16 cellular contexts compared by ENCODE assay signal in genomic region chr16:30115238-30115637, GRCh38. TPM values are rescaled to one million over a fixed set of nuclear protein-coding genes. Genes with fewer than 3 reads are reported as not detected.
A peak's percentile ranks its signal among the peaks of the same experiment; 100 is the strongest.
DNase-seq lines count a peak whose midpoint lies in the region; ATAC-seq, FAIRE-seq and TF ChIP-seq lines count a peak whose summit lies in the region.
"Had no signal": no experiment of that assay in that cellular context is flagged by ENCODE, and none has a peak within 500 bp of the region (broad histone marks: within the 10 kb centered on the region; RNA-seq: fewer than 3 reads in every experiment).

No MANE protein-coding gene starts in this region.

- H3K36me3 ChIP-seq in CD4-positive, alpha-beta memory T cell (ENCODE audit: insufficient read depth, low read length), result peaks cover 24% of the 10 kb centered on the region
- peaks cover 44 to 50% of the 10 kb centered on the region in 2 donors for H3K36me3 ChIP-seq in mucosa of rectum (ENCODE audit: control insufficient read depth in 2 of 2, insufficient read depth in 2 of 2, low read length in 2 of 2)
- H3K36me3 ChIP-seq in kidney (ENCODE audit: control insufficient read depth in 1 of 2, insufficient read depth in 2 of 2, low read length in 2 of 2), result peaks cover 12 to 26% of the 10 kb centered on the region in 2 donors

- peak overlapping the region; percentile 41 to 42 for H3K9ac ChIP-seq in mucosa of rectum (ENCODE audit: low read depth in 1 of 2, low read length in 2 of 2)
- H3K9ac ChIP-seq in kidney (ENCODE audit: low read length in 2 of 2), result no peak overlapping the region
- H3K9ac ChIP-seq: BLaER1 treated with 17β-estradiol and CSF1 and Interleukin-3, amounts not matched to agents 10 nM and 100 nM had no signal

- no peaks in the 10 kb centered on the region for H3K27me3 Mint-ChIP-seq in CD4-positive, alpha-beta memory T cell
- no peaks in the 10 kb centered on the region for H3K27me3 Mint-ChIP-seq in activated CD8-positive, alpha-beta T cell treated with anti-CD3 and anti-CD28 coated beads, Interleukin-2, amount 10 ng/mL, durations not matched to agents 7 days and 5 days (ENCODE audit: low read depth)
- no peaks in the 10 kb centered on the region for H3K27me3 Mint-ChIP-seq in activated CD4-positive, alpha-beta T cell treated with anti-CD3 and anti-CD28 coated beads for 36 hours
- H3K27me3 Mint-ChIP-seq: activated naive CD8-positive, alpha-beta T cell had no signal

- ATAC-seq in activated CD8-positive, alpha-beta T cell treated with anti-CD3 and anti-CD28 coated beads, Interleukin-2, amount 10 ng/mL, durations not matched to agents 7 days and 5 days, result no peak
- no peak for ATAC-seq in activated CD4-positive, alpha-beta T cell treated with anti-CD3 and anti-CD28 coated beads for 36 hours

- H3K27me3 ChIP-seq in CD4-positive, alpha-beta memory T cell (ENCODE audit: insufficient read depth, low read length), result no peaks in the 10 kb centered on the region
- H3K27me3 ChIP-seq in mucosa of rectum (ENCODE audit: control insufficient read depth in 2 of 2, insufficient read depth in 2 of 2, low read length in 2 of 2), result no peaks in the 10 kb centered on the region
- H3K27me3 ChIP-seq: BLaER1 treated with 17β-estradiol and CSF1 and Interleukin-3, amounts not matched to agents 10 nM and 100 nM had no signal

- peak overlapping the region; percentile 57 to 90 (median 78) for H3K27ac Mint-ChIP-seq in CD4-positive, alpha-beta memory T cell
- H3K27ac Mint-ChIP-seq in activated CD8-positive, alpha-beta T cell treated with anti-CD3 and anti-CD28 coated beads, Interleukin-2, amount 10 ng/mL, durations not matched to agents 7 days and 5 days, result peak overlapping the region; percentile 66
- no peak overlapping the region for H3K27ac Mint-ChIP-seq in activated CD4-positive, alpha-beta T cell treated with anti-CD3 and anti-CD28 coated beads for 36 hours
- H3K27ac Mint-ChIP-seq: activated naive CD8-positive, alpha-beta T cell; HFFc6 had no signal

- H3K4me1 Mint-ChIP-seq in CD4-positive, alpha-beta memory T cell, result peaks cover 11 to 31% (median 23%) of the 10 kb centered on the region in 4 donors
- H3K4me1 Mint-ChIP-seq in activated CD8-positive, alpha-beta T cell treated with anti-CD3 and anti-CD28 coated beads, Interleukin-2, amount 10 ng/mL, durations not matched to agents 7 days and 5 days (ENCODE audit: low read depth), result peaks cover 34% of the 10 kb centered on the region
- H3K4me1 Mint-ChIP-seq in activated CD4-positive, alpha-beta T cell treated with anti-CD3 and anti-CD28 coated beads for 36 hours, result peaks cover 6% of the 10 kb centered on the region

- no peak overlapping the region for H3K4me3 ChIP-seq in CD4-positive, alpha-beta memory T cell (ENCODE audit: low read length in 2 of 2)
- H3K4me3 ChIP-seq in Jurkat, Clone E6-1 (ENCODE audit: low read length), result no peak overlapping the region
- no peak overlapping the region for H3K4me3 ChIP-seq in mucosa of rectum (ENCODE audit: low read length in 2 of 2)
- H3K4me3 ChIP-seq in kidney (ENCODE audit: low read length in 2 of 2), result no peak overlapping the region
- H3K4me3 ChIP-seq: BLaER1 treated with 17β-estradiol and CSF1 and Interleukin-3, amounts not matched to agents 10 nM and 100 nM had no signal

- CTCF ChIA-PET in CD4-positive, alpha-beta memory T cell (lab: Charles Lee; ENCODE audit: partially characterized antibody), result interaction anchor here (0.7 to 2.0 kb wide), 7 partner anchors 10 to 303 kb away, joined by 3 to 7 read pairs (median 3); partner anchors contain the start of gene TBX6
- CTCF ChIA-PET in activated CD8-positive, alpha-beta T cell treated with anti-CD3 and anti-CD28 coated beads, Interleukin-2, amount 10 ng/mL, durations not matched to agents 7 days and 5 days (lab: Charles Lee), result interaction anchor here (0.7 to 2.0 kb wide), 2 partner anchors 23 to 472 kb away, joined by 3 to 6 read pairs; partner anchors contain the start of gene TBX6
- CTCF ChIA-PET in activated CD4-positive, alpha-beta T cell treated with anti-CD3 and anti-CD28 coated beads for 36 hours (lab: Charles Lee), result no interaction called here

- H3K9me3 Mint-ChIP-seq in CD4-positive, alpha-beta memory T cell, result no peaks in the 10 kb centered on the region
- no peaks in the 10 kb centered on the region for H3K9me3 Mint-ChIP-seq in activated CD8-positive, alpha-beta T cell treated with anti-CD3 and anti-CD28 coated beads, Interleukin-2, amount 10 ng/mL, durations not matched to agents 7 days and 5 days (ENCODE audit: insufficient read depth)
- no peaks in the 10 kb centered on the region for H3K9me3 Mint-ChIP-seq in activated CD4-positive, alpha-beta T cell treated with anti-CD3 and anti-CD28 coated beads for 36 hours (ENCODE audit: low read depth)
- H3K9me3 Mint-ChIP-seq: HFFc6 had no signal

- no peak for FAIRE-seq in kidney (lab: Jason Lieb, UNC)
- FAIRE-seq: G401.6 had no signal

- H3K36me3 Mint-ChIP-seq in CD4-positive, alpha-beta memory T cell, result peaks cover 15 to 27% of the 10 kb centered on the region in 2 donors
- H3K36me3 Mint-ChIP-seq in activated CD8-positive, alpha-beta T cell treated with anti-CD3 and anti-CD28 coated beads, Interleukin-2, amount 10 ng/mL, durations not matched to agents 7 days and 5 days (ENCODE audit: low read depth), result peaks cover 23% of the 10 kb centered on the region
- peaks cover 13% of the 10 kb centered on the region for H3K36me3 Mint-ChIP-seq in activated CD4-positive, alpha-beta T cell treated with anti-CD3 and anti-CD28 coated beads for 36 hours (ENCODE audit: low read depth)
- H3K36me3 Mint-ChIP-seq: activated naive CD8-positive, alpha-beta T cell had no signal

- DNase-seq in CD4-positive, alpha-beta memory T cell, result peak in 3 of 5 donors; percentile 18 to 51 (median 22)
- peak; percentile 55 for DNase-seq in Jurkat, Clone E6-1 (ENCODE audit: low read depth, low spot score)
- no peak for DNase-seq in activated CD8-positive, alpha-beta T cell treated with anti-CD3 and anti-CD28 coated beads, Interleukin-2, amount 10 ng/mL, durations not matched to agents 7 days and 5 days
- no peak for DNase-seq in activated CD4-positive, alpha-beta T cell treated with anti-CD3 and anti-CD28 coated beads for 36 hours
- no peak for DNase-seq in kidney
- DNase-seq in NCI-H345 treated with DMSO at 0.1 percent for 48 hours (lab: John Stamatoyannopoulos, UW; ENCODE audit: unreplicated experiment), result no peak
- no peak for DNase-seq in HUDEP-2 (lab: John Stamatoyannopoulos, UW; ENCODE audit: unreplicated experiment in 76 of 76)
- DNase-seq: activated CD4-positive, alpha-beta T cell treated with anti-CD3 and anti-CD28 coated beads, Interleukin-2, amount 50 U/mL, for 1 hour; HFFc6; IMR-90; mesendoderm; NCI-H1930 had no signal

- no peaks in the 10 kb centered on the region for H3K9me3 ChIP-seq in CD4-positive, alpha-beta memory T cell (ENCODE audit: control insufficient read depth in 1 of 2, low read length in 2 of 2)
- H3K9me3 ChIP-seq in mucosa of rectum (ENCODE audit: control insufficient read depth in 2 of 2, low read length in 2 of 2) (no peaks in the 10 kb centered on the region), kidney (ENCODE audit: control insufficient read depth in 1 of 2, low read length in 2 of 2) (no peaks in the 10 kb centered on the region)
- H3K9me3 ChIP-seq: BLaER1 treated with 17β-estradiol and CSF1 and Interleukin-3, amounts not matched to agents 10 nM and 100 nM had no signal

- POLR2A ChIA-PET in CD4-positive, alpha-beta memory T cell (lab: Charles Lee; ENCODE audit: partially characterized antibody), result interaction anchor here (0.7 to 9.9 kb wide), 9 partner anchors 8 to 540 kb away, joined by 3 to 120 read pairs (median 6); partner anchors contain the start of genes ALDOA, CORO1A, MAPK3 and SEPHS2
- POLR2A ChIA-PET in activated CD8-positive, alpha-beta T cell treated with anti-CD3 and anti-CD28 coated beads, Interleukin-2, amount 10 ng/mL, durations not matched to agents 7 days and 5 days (lab: Charles Lee), result interaction anchor here (3.6 kb wide), 1 partner anchor 69 kb away, joined by 23 read pairs; the partner anchor contains the start of gene CORO1A
- POLR2A ChIA-PET in activated CD4-positive, alpha-beta T cell treated with anti-CD3 and anti-CD28 coated beads for 36 hours (lab: Charles Lee), result no interaction called here

- intact Hi-C loops in CD4-positive, alpha-beta memory T cell (cut with micrococcal nuclease), result no loop called here
- intact Hi-C loops in activated CD4-positive, alpha-beta T cell treated with anti-CD3 and anti-CD28 coated beads for 36 hours (cut with DNase I, micrococcal nuclease), result loop anchor here in 1 of 2 experiments (10.0 kb wide), 1 partner anchor 290 kb away; the partner anchor contains the start of gene ZNF771
- intact Hi-C loops in kidney (cut with DNase I), result no loop called here

- H3K4me1 ChIP-seq in CD4-positive, alpha-beta memory T cell (ENCODE audit: insufficient read depth, low read length), result peaks cover 27% of the 10 kb centered on the region
- H3K4me1 ChIP-seq in mucosa of rectum (ENCODE audit: control insufficient read depth in 2 of 2, insufficient read depth in 2 of 2, low read length in 2 of 2) (peaks cover 57 to 68% of the 10 kb centered on the region in 2 donors), kidney (ENCODE audit: control insufficient read depth in 1 of 2, insufficient read depth in 1 of 2, low read depth in 1 of 2, low read length in 2 of 2) (peaks cover 0 to 9% of the 10 kb centered on the region in 2 donors)

- peak overlapping the region; percentile 19 for H3K27ac ChIP-seq in CD4-positive, alpha-beta memory T cell (ENCODE audit: low read depth, low read length)
- peak overlapping the region; percentile 86 to 90 for H3K27ac ChIP-seq in mucosa of rectum (ENCODE audit: low read depth in 2 of 2, low read length in 2 of 2)
- H3K27ac ChIP-seq in kidney (ENCODE audit: low read depth in 2 of 2, low read length in 2 of 2), result no peak overlapping the region
- H3K27ac ChIP-seq: BLaER1 treated with 17β-estradiol and CSF1 and Interleukin-3, amounts not matched to agents 10 nM and 100 nM had no signal

- peak overlapping the region in 7 of 8 donors; percentile 19 to 60 (median 49) for H3K4me3 Mint-ChIP-seq in CD4-positive, alpha-beta memory T cell
- H3K4me3 Mint-ChIP-seq in activated CD8-positive, alpha-beta T cell treated with anti-CD3 and anti-CD28 coated beads, Interleukin-2, amount 10 ng/mL, durations not matched to agents 7 days and 5 days, result no peak overlapping the region
- no peak overlapping the region for H3K4me3 Mint-ChIP-seq in activated CD4-positive, alpha-beta T cell treated with anti-CD3 and anti-CD28 coated beads for 36 hours
- H3K4me3 Mint-ChIP-seq: activated naive CD8-positive, alpha-beta T cell; HFFc6 had no signal

- TF ChIP-seq CTCF in kidney (IDR thresholded peaks at IDR 0.05; ENCODE audit: borderline replicate concordance, extremely low read depth, insufficient read depth), result no peak

RNA-seq across cellular contexts. Expression of gene GDPD3, which starts 1.9 kb away (rescaled TPM):
- total RNA-seq in CD4-positive, alpha-beta memory T cell, result 10 to 100 TPM; 31.5 to 37.2 TPM
- polyA plus RNA-seq in CD4-positive, alpha-beta memory T cell, result under 1 TPM in 1 of 2 donors, not detected in 1; 0.25 TPM
- polyA plus RNA-seq in Jurkat, Clone E6-1 (2012; ENCODE audit: insufficient read depth, insufficient read length), result 3.9 TPM
- total RNA-seq in activated CD8-positive, alpha-beta T cell treated with anti-CD3 and anti-CD28 coated beads, Interleukin-2, amount 10 ng/mL, durations not matched to agents 7 days and 5 days, result 10 to 100 TPM; 10.5 to 12.6 TPM
- 1 to 10 TPM; 6.1 to 7.0 TPM for total RNA-seq in activated CD4-positive, alpha-beta T cell treated with anti-CD3 and anti-CD28 coated beads for 36 hours
- total RNA-seq in kidney, result 3.6 TPM
- polyA plus RNA-seq in kidney (ENCODE audit: insufficient read depth, low read depth, low replicate concordance), result 17.7 TPM

RNA-seq across cellular contexts. Expression of gene MAPK3, which starts 7.8 kb away (rescaled TPM):
- total RNA-seq in CD4-positive, alpha-beta memory T cell, result 10 to 100 TPM; 87.4 to 90.4 TPM
- polyA plus RNA-seq in CD4-positive, alpha-beta memory T cell, result 10 to 100 TPM in 1 of 2 donors, 1 to 10 TPM in 1; 9.9 to 10.6 TPM
- 91.9 TPM for polyA plus RNA-seq in Jurkat, Clone E6-1 (2012; ENCODE audit: insufficient read depth, insufficient read length)
- 10 to 100 TPM; 83.5 to 93.7 TPM for total RNA-seq in activated CD8-positive, alpha-beta T cell treated with anti-CD3 and anti-CD28 coated beads, Interleukin-2, amount 10 ng/mL, durations not matched to agents 7 days and 5 days
- total RNA-seq in activated CD4-positive, alpha-beta T cell treated with anti-CD3 and anti-CD28 coated beads for 36 hours, result 10 to 100 TPM; 59.0 to 81.7 TPM
- total RNA-seq in kidney, result 77.7 TPM
- polyA plus RNA-seq in kidney (ENCODE audit: insufficient read depth, low read depth, low replicate concordance), result 90.0 TPM

RNA-seq across cellular contexts. Expression of gene YPEL3, which starts 19.2 kb away (rescaled TPM):
- 100 to 1,000 TPM; 263 to 266 TPM for total RNA-seq in CD4-positive, alpha-beta memory T cell
- polyA plus RNA-seq in CD4-positive, alpha-beta memory T cell, result 100 to 1,000 TPM; 172 to 331 TPM
- 1.2 TPM for polyA plus RNA-seq in Jurkat, Clone E6-1 (2012; ENCODE audit: insufficient read depth, insufficient read length)
- 10 to 100 TPM; 29.4 to 34.5 TPM for total RNA-seq in activated CD8-positive, alpha-beta T cell treated with anti-CD3 and anti-CD28 coated beads, Interleukin-2, amount 10 ng/mL, durations not matched to agents 7 days and 5 days
- total RNA-seq in activated CD4-positive, alpha-beta T cell treated with anti-CD3 and anti-CD28 coated beads for 36 hours, result 10 to 100 TPM; 17.4 to 19.1 TPM
- 40.0 TPM for total RNA-seq in kidney
- polyA plus RNA-seq in kidney (ENCODE audit: insufficient read depth, low read depth, low replicate concordance), result 107 TPM

RNA-seq across cellular contexts. Expression of gene TBX6, which starts 23.5 kb away (rescaled TPM):
- total RNA-seq in CD4-positive, alpha-beta memory T cell, result 1 to 10 TPM; 1.3 to 1.4 TPM
- polyA plus RNA-seq in CD4-positive, alpha-beta memory T cell, result under 1 TPM in 1 of 2 donors, not detected in 1; 0.36 TPM
- 4.3 TPM for polyA plus RNA-seq in Jurkat, Clone E6-1 (2012; ENCODE audit: insufficient read depth, insufficient read length)
- 1 to 10 TPM; 1.3 TPM for total RNA-seq in activated CD8-positive, alpha-beta T cell treated with anti-CD3 and anti-CD28 coated beads, Interleukin-2, amount 10 ng/mL, durations not matched to agents 7 days and 5 days
- 1 to 10 TPM; 2.7 to 3.0 TPM for total RNA-seq in activated CD4-positive, alpha-beta T cell treated with anti-CD3 and anti-CD28 coated beads for 36 hours
- 1.6 TPM for total RNA-seq in kidney
- 0.62 TPM for polyA plus RNA-seq in kidney (ENCODE audit: insufficient read depth, low read depth, low replicate concordance)
- total RNA-seq: IMR-90 had no signal

RNA-seq across cellular contexts. Expression of gene PPP4C, which starts 39.4 kb away (rescaled TPM):
- total RNA-seq in CD4-positive, alpha-beta memory T cell, result 10 to 100 TPM; 75.8 to 86.3 TPM
- polyA plus RNA-seq in CD4-positive, alpha-beta memory T cell, result 100 to 1,000 TPM; 167 to 276 TPM
- polyA plus RNA-seq in Jurkat, Clone E6-1 (2012; ENCODE audit: insufficient read depth, insufficient read length), result 186 TPM
- 100 to 1,000 TPM; 157 TPM for total RNA-seq in activated CD8-positive, alpha-beta T cell treated with anti-CD3 and anti-CD28 coated beads, Interleukin-2, amount 10 ng/mL, durations not matched to agents 7 days and 5 days
- total RNA-seq in activated CD4-positive, alpha-beta T cell treated with anti-CD3 and anti-CD28 coated beads for 36 hours, result 100 to 1,000 TPM; 106 to 113 TPM
- total RNA-seq in kidney, result 78.8 TPM
- polyA plus RNA-seq in kidney (ENCODE audit: insufficient read depth, low read depth, low replicate concordance), result 107 TPM

Comparison
In these comparisons a context has a peak if more than half of its experiments do, and no peak if none do; other contexts are left out.
1. DNase-seq: peak in CD4-positive, alpha-beta memory T cell (3 of 5) and Jurkat, Clone E6-1 (single experiment); none in activated CD8-positive, alpha-beta T cell treated with anti-CD3 and anti-CD28 coated beads, Interleukin-2, amount 10 ng/mL, durations not matched to agents 7 days and 5 days (single experiment), activated CD4-positive, alpha-beta T cell treated with anti-CD3 and anti-CD28 coated beads for 36 hours (single experiment), kidney (single experiment), NCI-H345 treated with DMSO at 0.1 percent for 48 hours (single experiment) and HUDEP-2 (0 of 76).
2. H3K27ac ChIP-seq: peak in CD4-positive, alpha-beta memory T cell (single experiment) and mucosa of rectum (2 of 2); none in kidney (0 of 2).
3. H3K4me3 Mint-ChIP-seq: peak in CD4-positive, alpha-beta memory T cell (7 of 8); none in activated CD8-positive, alpha-beta T cell treated with anti-CD3 and anti-CD28 coated beads, Interleukin-2, amount 10 ng/mL, durations not matched to agents 7 days and 5 days (single experiment) and activated CD4-positive, alpha-beta T cell treated with anti-CD3 and anti-CD28 coated beads for 36 hours (single experiment).
4. H3K9ac ChIP-seq: peak in mucosa of rectum (2 of 2); none in kidney (0 of 2).